ENCODE assay signal across 1 cellular context in the genomic region with DNA sequence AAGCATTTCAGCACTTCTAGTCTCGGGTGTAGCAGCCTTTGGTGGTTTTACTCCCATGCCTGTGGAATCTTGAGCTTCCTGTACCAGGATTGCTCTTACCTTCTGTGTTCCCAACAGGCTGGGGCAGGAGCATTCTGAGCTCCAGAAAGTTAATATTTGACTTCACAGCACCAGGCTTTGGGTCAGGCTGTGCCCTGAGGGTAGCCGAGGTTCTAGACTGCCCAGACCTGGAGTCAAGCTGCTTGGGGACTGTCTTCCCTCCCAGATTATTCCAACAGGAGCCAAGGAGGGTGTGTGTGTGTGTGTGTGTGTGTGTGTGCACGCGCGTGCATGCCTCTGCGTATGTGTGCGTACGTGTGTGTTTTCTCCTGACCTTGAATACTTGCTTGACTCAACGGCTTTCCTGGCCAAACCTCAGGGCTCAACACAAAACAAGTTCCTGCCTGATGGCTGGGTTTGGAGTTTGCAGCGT.
A peak's percentile ranks its signal among the peaks of the same experiment; 100 is the strongest.
TF ChIP-seq lines count a peak whose summit lies in the region.

No MANE protein-coding gene starts in this region.

TF ChIP-seq in HepG2, 621 proteins besides CTCF, POLR2A, EP300 and RAD21 (continued from another document):
- TF ChIP-seq, protein P1, sequence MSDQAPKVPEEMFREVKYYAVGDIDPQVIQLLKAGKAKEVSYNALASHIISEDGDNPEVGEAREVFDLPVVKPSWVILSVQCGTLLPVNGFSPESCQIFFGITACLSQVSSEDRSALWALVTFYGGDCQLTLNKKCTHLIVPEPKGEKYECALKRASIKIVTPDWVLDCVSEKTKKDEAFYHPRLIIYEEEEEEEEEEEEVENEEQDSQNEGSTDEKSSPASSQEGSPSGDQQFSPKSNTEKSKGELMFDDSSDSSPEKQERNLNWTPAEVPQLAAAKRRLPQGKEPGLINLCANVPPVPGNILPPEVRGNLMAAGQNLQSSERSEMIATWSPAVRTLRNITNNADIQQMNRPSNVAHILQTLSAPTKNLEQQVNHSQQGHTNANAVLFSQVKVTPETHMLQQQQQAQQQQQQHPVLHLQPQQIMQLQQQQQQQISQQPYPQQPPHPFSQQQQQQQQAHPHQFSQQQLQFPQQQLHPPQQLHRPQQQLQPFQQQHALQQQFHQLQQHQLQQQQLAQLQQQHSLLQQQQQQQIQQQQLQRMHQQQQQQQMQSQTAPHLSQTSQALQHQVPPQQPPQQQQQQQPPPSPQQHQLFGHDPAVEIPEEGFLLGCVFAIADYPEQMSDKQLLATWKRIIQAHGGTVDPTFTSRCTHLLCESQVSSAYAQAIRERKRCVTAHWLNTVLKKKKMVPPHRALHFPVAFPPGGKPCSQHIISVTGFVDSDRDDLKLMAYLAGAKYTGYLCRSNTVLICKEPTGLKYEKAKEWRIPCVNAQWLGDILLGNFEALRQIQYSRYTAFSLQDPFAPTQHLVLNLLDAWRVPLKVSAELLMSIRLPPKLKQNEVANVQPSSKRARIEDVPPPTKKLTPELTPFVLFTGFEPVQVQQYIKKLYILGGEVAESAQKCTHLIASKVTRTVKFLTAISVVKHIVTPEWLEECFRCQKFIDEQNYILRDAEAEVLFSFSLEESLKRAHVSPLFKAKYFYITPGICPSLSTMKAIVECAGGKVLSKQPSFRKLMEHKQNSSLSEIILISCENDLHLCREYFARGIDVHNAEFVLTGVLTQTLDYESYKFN (CRISPR knock-in tag; conservative IDR thresholded peaks at IDR 0.05) = peak; percentile 71
- TF ChIP-seq ZFP36L1 (CRISPR knock-in tag; IDR thresholded peaks at IDR 0.05) = 0 out of 2 replicates have a peak, but pooled peaks have one; percentile 32
- no peak for TF ChIP-seq ZNF746 (CRISPR knock-in tag; IDR thresholded peaks at IDR 0.05)
- TF ChIP-seq, protein P2, sequence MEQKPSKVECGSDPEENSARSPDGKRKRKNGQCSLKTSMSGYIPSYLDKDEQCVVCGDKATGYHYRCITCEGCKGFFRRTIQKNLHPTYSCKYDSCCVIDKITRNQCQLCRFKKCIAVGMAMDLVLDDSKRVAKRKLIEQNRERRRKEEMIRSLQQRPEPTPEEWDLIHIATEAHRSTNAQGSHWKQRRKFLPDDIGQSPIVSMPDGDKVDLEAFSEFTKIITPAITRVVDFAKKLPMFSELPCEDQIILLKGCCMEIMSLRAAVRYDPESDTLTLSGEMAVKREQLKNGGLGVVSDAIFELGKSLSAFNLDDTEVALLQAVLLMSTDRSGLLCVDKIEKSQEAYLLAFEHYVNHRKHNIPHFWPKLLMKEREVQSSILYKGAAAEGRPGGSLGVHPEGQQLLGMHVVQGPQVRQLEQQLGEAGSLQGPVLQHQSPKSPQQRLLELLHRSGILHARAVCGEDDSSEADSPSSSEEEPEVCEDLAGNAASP (CRISPR knock-in tag; IDR thresholded peaks at IDR 0.05; ENCODE audit: borderline replicate concordance) = 0 out of 2 replicates have a peak, but pooled peaks have one; percentile 1
- TF ChIP-seq ZNF12 (CRISPR knock-in tag; IDR thresholded peaks at IDR 0.05) = no peak
- peak; percentile 61; the same call in 1 of the 2 replicates for TF ChIP-seq POLR2AphosphoS5 (IDR thresholded peaks at IDR 0.05; ENCODE audit: low read depth, low read length)
- no peak for TF ChIP-seq SOX6 (IDR thresholded peaks at IDR 0.05)
- peak; percentile 68 for TF ChIP-seq SOX6 (CRISPR knock-in tag; IDR thresholded peaks at IDR 0.05)
- peak; percentile 31 for TF ChIP-seq XRCC5 (optimal IDR thresholded peaks at IDR 0.05; ENCODE audit: low read length)
- no peak for TF ChIP-seq MAFF (IDR thresholded peaks at IDR 0.05; ENCODE audit: low read depth, low read length)
- TF ChIP-seq ZBTB7A (CRISPR knock-in tag; IDR thresholded peaks at IDR 0.05) = no peak
- TF ChIP-seq ZNF350 (CRISPR knock-in tag; IDR thresholded peaks at IDR 0.05; ENCODE audit: borderline replicate concordance, low read depth) = no peak
- TF ChIP-seq RBM39 (IDR thresholded peaks at IDR 0.05; ENCODE audit: low read depth, low read length, poor library complexity, severe bottlenecking) = no peak
